ENCODE assay signal across 9 cellular contexts in the genomic region with DNA sequence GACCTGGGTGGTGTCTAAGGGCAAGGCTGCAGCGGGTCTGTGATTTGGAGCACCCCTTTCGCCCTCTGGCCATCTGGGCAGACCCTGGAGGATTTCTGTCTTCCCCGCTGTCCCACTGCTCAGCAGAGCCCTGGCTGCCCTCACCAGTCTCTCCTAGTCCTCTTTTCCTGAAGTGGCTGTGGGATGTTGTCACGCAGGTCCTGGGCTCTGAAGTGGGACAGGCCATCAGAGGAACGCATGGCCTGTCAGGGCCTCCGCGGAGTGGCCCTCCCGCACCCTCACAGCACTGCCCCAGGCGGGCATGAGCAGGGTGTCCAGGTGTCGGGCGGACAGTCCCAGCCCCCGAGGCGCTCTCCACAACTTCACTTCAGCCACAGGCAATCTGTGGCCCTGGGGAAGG. TPM values are rescaled to one million over a fixed set of nuclear protein-coding genes. Genes with fewer than 3 reads are reported as not detected.
DNase-seq lines count a peak whose midpoint lies in the region; ATAC-seq, FAIRE-seq and TF ChIP-seq lines count a peak whose summit lies in the region.
"Had no signal": no experiment of that assay in that cellular context is flagged by ENCODE, and none has a peak within 500 bp of the region (broad histone marks: within the 10 kb centered on the region; RNA-seq: fewer than 3 reads in every experiment).

No MANE protein-coding gene starts in this region.

- POLR2A ChIA-PET in activated CD4-positive, alpha-beta T cell treated with anti-CD3 and anti-CD28 coated beads, Interleukin-2, amount 10 ng/mL, durations not matched to agents 7 days and 5 days (lab: Charles Lee): no interaction called here
- POLR2A ChIA-PET in activated CD4-positive, alpha-beta memory T cell treated with anti-CD3 and anti-CD28 coated beads for 36 hours (lab: Charles Lee): interaction anchor here (1.8 to 2.3 kb wide), 2 partner anchors 8 to 28 kb away, joined by 4 to 9 read pairs; a partner anchor contains a TSS

- peak overlapping the region in 1 of 2 donors; percentile 77 for H3K4me3 ChIP-seq in kidney (ENCODE audit: low read length in 2 of 2)
- peak overlapping the region; percentile 82 to 84 for H3K4me3 ChIP-seq in stomach smooth muscle (ENCODE audit: low read length in 2 of 2)

- H3K27ac ChIP-seq in kidney (ENCODE audit: low read depth in 2 of 2, low read length in 2 of 2) (no peak overlapping the region), stomach smooth muscle (ENCODE audit: low read length) (peak overlapping the region; percentile 88)

- no peak for ATAC-seq in GM18858 (IDR thresholded peaks at IDR 0.05; ENCODE audit: unreplicated experiment)
- no peak for ATAC-seq in GM21526 (IDR thresholded peaks at IDR 0.05; ENCODE audit: low FRiP score, unreplicated experiment)

- H3K9me3 ChIP-seq in kidney (ENCODE audit: control insufficient read depth in 1 of 2, low read length in 2 of 2) (no peaks in the 10 kb centered on the region), stomach smooth muscle (ENCODE audit: control insufficient read depth in 2 of 2, low read length in 2 of 2) (peaks cover 0 to 8% of the 10 kb centered on the region in 2 donors)

- peak overlapping the region; percentile 76 for H3K4me3 Mint-ChIP-seq in activated CD4-positive, alpha-beta T cell treated with anti-CD3 and anti-CD28 coated beads, Interleukin-2, amount 10 ng/mL, durations not matched to agents 7 days and 5 days
- peak overlapping the region; percentile 81 for H3K4me3 Mint-ChIP-seq in activated CD4-positive, alpha-beta memory T cell treated with anti-CD3 and anti-CD28 coated beads for 36 hours

- no peak for DNase-seq in activated CD4-positive, alpha-beta T cell treated with anti-CD3 and anti-CD28 coated beads, Interleukin-2, amount 10 ng/mL, durations not matched to agents 7 days and 5 days
- no peak for DNase-seq in activated CD4-positive, alpha-beta T cell treated with anti-CD3 and anti-CD28 coated beads, Interleukin-2, amount 50 U/mL, for 1 hour
- DNase-seq in activated CD4-positive, alpha-beta memory T cell treated with anti-CD3 and anti-CD28 coated beads for 36 hours: no peak
- DNase-seq in kidney (peak; percentile 74), NCI-H1930 (lab: John Stamatoyannopoulos, UW) (no peak)
- DNase-seq: amniotic stem cell had no signal

- no peak for TF ChIP-seq CTCF in kidney (IDR thresholded peaks at IDR 0.05; ENCODE audit: borderline replicate concordance, extremely low read depth, insufficient read depth)

- peaks cover 73% of the 10 kb centered on the region for H3K36me3 Mint-ChIP-seq in activated CD4-positive, alpha-beta T cell treated with anti-CD3 and anti-CD28 coated beads, Interleukin-2, amount 10 ng/mL, durations not matched to agents 7 days and 5 days (ENCODE audit: low read depth)
- peaks cover 25% of the 10 kb centered on the region for H3K36me3 Mint-ChIP-seq in activated CD4-positive, alpha-beta memory T cell treated with anti-CD3 and anti-CD28 coated beads for 36 hours

- H3K4me1 Mint-ChIP-seq in activated CD4-positive, alpha-beta T cell treated with anti-CD3 and anti-CD28 coated beads, Interleukin-2, amount 10 ng/mL, durations not matched to agents 7 days and 5 days: peaks cover 78% of the 10 kb centered on the region
- peaks cover 61% of the 10 kb centered on the region for H3K4me1 Mint-ChIP-seq in activated CD4-positive, alpha-beta memory T cell treated with anti-CD3 and anti-CD28 coated beads for 36 hours (ENCODE audit: low read depth)

- no peaks in the 10 kb centered on the region for H3K27me3 Mint-ChIP-seq in activated CD4-positive, alpha-beta T cell treated with anti-CD3 and anti-CD28 coated beads, Interleukin-2, amount 10 ng/mL, durations not matched to agents 7 days and 5 days
- H3K27me3 Mint-ChIP-seq in activated CD4-positive, alpha-beta memory T cell treated with anti-CD3 and anti-CD28 coated beads for 36 hours: no peaks in the 10 kb centered on the region

- no peaks in the 10 kb centered on the region for H3K9me3 Mint-ChIP-seq in activated CD4-positive, alpha-beta T cell treated with anti-CD3 and anti-CD28 coated beads, Interleukin-2, amount 10 ng/mL, durations not matched to agents 7 days and 5 days
- H3K9me3 Mint-ChIP-seq in activated CD4-positive, alpha-beta memory T cell treated with anti-CD3 and anti-CD28 coated beads for 36 hours: peaks cover 6% of the 10 kb centered on the region

- H3K9ac ChIP-seq in kidney (ENCODE audit: low read length in 2 of 2) (no peak overlapping the region), stomach smooth muscle (ENCODE audit: low read length in 2 of 2) (peak overlapping the region in 1 of 2 donors; percentile 88)

- H3K27ac Mint-ChIP-seq in activated CD4-positive, alpha-beta T cell treated with anti-CD3 and anti-CD28 coated beads, Interleukin-2, amount 10 ng/mL, durations not matched to agents 7 days and 5 days: peak overlapping the region; percentile 91
- H3K27ac Mint-ChIP-seq in activated CD4-positive, alpha-beta memory T cell treated with anti-CD3 and anti-CD28 coated beads for 36 hours: peak overlapping the region; percentile 83

- intact Hi-C loops in activated CD4-positive, alpha-beta memory T cell treated with anti-CD3 and anti-CD28 coated beads for 36 hours (cut with micrococcal nuclease): no loop called here
- intact Hi-C loops in kidney (cut with DNase I): no loop called here

- H3K36me3 ChIP-seq in kidney (ENCODE audit: control insufficient read depth in 1 of 2, insufficient read depth in 2 of 2, low read length in 2 of 2): no peaks in the 10 kb centered on the region
- H3K36me3 ChIP-seq in stomach smooth muscle (ENCODE audit: control insufficient read depth in 2 of 2, insufficient read depth in 2 of 2, low read length in 2 of 2): peaks cover 8 to 9% of the 10 kb centered on the region in 2 donors

- H3K4me1 ChIP-seq in kidney (ENCODE audit: control insufficient read depth in 1 of 2, insufficient read depth in 1 of 2, low read depth in 1 of 2, low read length in 2 of 2) (peaks cover 10 to 18% of the 10 kb centered on the region in 2 donors), stomach smooth muscle (ENCODE audit: control insufficient read depth, insufficient read depth, low read length) (peaks cover 40% of the 10 kb centered on the region)

- no peak for FAIRE-seq in kidney (lab: Jason Lieb, UNC)

- CTCF ChIA-PET in activated CD4-positive, alpha-beta T cell treated with anti-CD3 and anti-CD28 coated beads, Interleukin-2, amount 10 ng/mL, durations not matched to agents 7 days and 5 days (lab: Charles Lee): interaction anchor here (1.1 kb wide), 1 partner anchor 15 kb away, joined by 3 read pairs; no protein-coding TSS in a partner anchor
- CTCF ChIA-PET in activated CD4-positive, alpha-beta memory T cell treated with anti-CD3 and anti-CD28 coated beads for 36 hours (lab: Charles Lee): interaction anchor here (1.1 to 1.9 kb wide), 3 partner anchors 48 to 89 kb away, joined by 6 to 16 read pairs (median 10); no protein-coding TSS in a partner anchor

- H3K27me3 ChIP-seq in stomach smooth muscle (ENCODE audit: control insufficient read depth in 1 of 2, insufficient read depth in 2 of 2, low read length in 2 of 2): no peaks in the 10 kb centered on the region

RNA-seq across cellular contexts. Expression of a gene that starts 1.1 kb away (rescaled TPM):
- total RNA-seq in activated CD4-positive, alpha-beta T cell treated with anti-CD3 and anti-CD28 coated beads, Interleukin-2, amount 10 ng/mL, durations not matched to agents 7 days and 5 days: 10 to 100 TPM; 20.8 to 21.3 TPM
- 10 to 100 TPM; 19.4 to 19.7 TPM for total RNA-seq in activated CD4-positive, alpha-beta memory T cell treated with anti-CD3 and anti-CD28 coated beads for 36 hours
- 28.1 TPM for total RNA-seq in kidney
- 8.0 TPM for polyA plus RNA-seq in kidney (ENCODE audit: insufficient read depth, low read depth, low replicate concordance)

RNA-seq across cellular contexts. Expression of a gene that starts 28.4 kb away (rescaled TPM):
- 10 to 100 TPM; 44.3 to 46.8 TPM for total RNA-seq in activated CD4-positive, alpha-beta T cell treated with anti-CD3 and anti-CD28 coated beads, Interleukin-2, amount 10 ng/mL, durations not matched to agents 7 days and 5 days
- 10 to 100 TPM; 52.5 to 52.9 TPM for total RNA-seq in activated CD4-positive, alpha-beta memory T cell treated with anti-CD3 and anti-CD28 coated beads for 36 hours
- total RNA-seq in kidney: 64.5 TPM
- polyA plus RNA-seq in kidney (ENCODE audit: insufficient read depth, low read depth, low replicate concordance): 58.5 TPM
